ENCODE assay signal across 12 cellular contexts in the genomic region with DNA sequence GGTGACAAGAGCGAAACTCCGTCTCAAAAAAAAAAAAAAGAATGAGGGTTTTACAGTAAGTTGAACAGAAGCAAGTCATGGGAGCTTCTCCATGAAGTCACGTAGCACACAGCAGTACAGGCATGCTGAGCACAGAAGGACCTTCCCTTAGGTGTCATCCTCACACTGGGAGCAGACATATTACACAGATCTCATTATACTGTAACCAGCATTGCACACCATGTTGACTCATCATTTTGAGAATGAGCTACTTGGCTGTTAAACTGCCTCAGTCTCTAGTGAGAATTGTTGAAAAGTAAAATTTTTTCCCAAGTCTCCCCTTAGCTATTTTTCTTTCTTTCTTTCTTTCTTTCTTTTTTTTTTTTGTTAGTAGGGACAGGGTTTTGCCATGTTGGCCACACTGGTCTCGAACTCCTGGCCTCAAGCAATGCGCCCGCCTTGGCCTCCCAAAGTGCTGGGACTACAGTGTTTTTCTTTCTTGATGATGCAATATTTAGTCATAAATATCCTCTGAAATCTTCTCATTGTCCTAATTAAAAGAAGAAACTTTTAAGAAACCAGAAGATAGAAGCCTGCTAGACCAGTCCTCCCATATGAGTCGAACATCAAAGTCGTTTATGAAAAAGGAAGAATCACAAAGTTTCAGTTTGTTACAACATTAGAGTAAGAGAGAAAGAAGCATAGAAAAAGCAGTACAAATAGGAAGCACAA. TPM values are rescaled to one million over a fixed set of nuclear protein-coding genes. Genes with fewer than 3 reads are reported as not detected.
DNase-seq lines count a peak whose midpoint lies in the region; ATAC-seq and TF ChIP-seq lines count a peak whose summit lies in the region.
"Had no signal": no experiment of that assay in that cellular context is flagged by ENCODE, and none has a peak within 500 bp of the region (broad histone marks: within the 10 kb centered on the region; RNA-seq: fewer than 3 reads in every experiment).

No MANE protein-coding gene starts in this region.

- peaks cover 19% of the 10 kb centered on the region for H3K4me1 Mint-ChIP-seq in activated CD4-positive, alpha-beta T cell treated with anti-CD3 and anti-CD28 coated beads, Interleukin-2, amount 10 ng/mL, durations not matched to agents 24 days and 14 days

- peak overlapping the region in 16 of 21 experiments; percentile 27 to 86 (median 76) for H3K27ac ChIP-seq in skin epidermis
- H3K27ac ChIP-seq: esophagus muscularis mucosa had no signal

- DNase-seq in activated CD4-positive, alpha-beta T cell treated with anti-CD3 and anti-CD28 coated beads, Interleukin-2, amount 10 ng/mL, durations not matched to agents 24 days and 14 days = no peak
- DNase-seq in activated CD4-positive, alpha-beta T cell treated with anti-CD3 and anti-CD28 coated beads, Interleukin-2, amount 50 U/mL, for 4 hours = no peak
- DNase-seq in OCI-M1 (lab: John Stamatoyannopoulos, UW) (peak; percentile 19), choroid plexus epithelial cell (ENCODE audit: low read depth) (peak; percentile 64), BE2C (no peak), AML-193 (lab: John Stamatoyannopoulos, UW) (no peak)
- DNase-seq: anterior cingulate cortex; NCI-H1105 treated with DMSO at 0.1 percent for 48 hours; NK-92 treated with Interleukin-12 subunit alpha and Interleukin-12 subunit beta, amount 100 ng/mL, for 24 hours had no signal

- intact Hi-C loops in activated CD4-positive, alpha-beta T cell treated with anti-CD3 and anti-CD28 coated beads, Interleukin-2, amount 10 ng/mL, durations not matched to agents 24 days and 14 days (cut with micrococcal nuclease) = no loop called here

- H3K4me3 ChIP-seq in choroid plexus epithelial cell (ENCODE audit: low read depth, low read length) (no peak overlapping the region), skin epidermis (no peak overlapping the region), BE2C (ENCODE audit: low read depth, low read length) (no peak overlapping the region)
- H3K4me3 ChIP-seq: esophagus muscularis mucosa had no signal

- H3K27me3 Mint-ChIP-seq in activated CD4-positive, alpha-beta T cell treated with anti-CD3 and anti-CD28 coated beads, Interleukin-2, amount 10 ng/mL, durations not matched to agents 24 days and 14 days = no peaks in the 10 kb centered on the region

- no peaks in the 10 kb centered on the region for H3K9me3 Mint-ChIP-seq in activated CD4-positive, alpha-beta T cell treated with anti-CD3 and anti-CD28 coated beads, Interleukin-2, amount 10 ng/mL, durations not matched to agents 24 days and 14 days

- no peaks in the 10 kb centered on the region for H3K36me3 Mint-ChIP-seq in activated CD4-positive, alpha-beta T cell treated with anti-CD3 and anti-CD28 coated beads, Interleukin-2, amount 10 ng/mL, durations not matched to agents 24 days and 14 days (ENCODE audit: low read depth)

- H3K4me3 Mint-ChIP-seq in activated CD4-positive, alpha-beta T cell treated with anti-CD3 and anti-CD28 coated beads, Interleukin-2, amount 10 ng/mL, durations not matched to agents 24 days and 14 days = no peak overlapping the region

- no peaks in the 10 kb centered on the region for H3K36me3 ChIP-seq in BE2C
- H3K36me3 ChIP-seq: esophagus muscularis mucosa had no signal

- TF ChIP-seq CTCF in choroid plexus epithelial cell (conservative IDR thresholded peaks at IDR 0.05; ENCODE audit: low read depth, low read length) = no peak
- no peak for TF ChIP-seq CTCF in BE2C (IDR thresholded peaks at IDR 0.05; ENCODE audit: low read depth, low read length)

- H3K27ac Mint-ChIP-seq in activated CD4-positive, alpha-beta T cell treated with anti-CD3 and anti-CD28 coated beads, Interleukin-2, amount 10 ng/mL, durations not matched to agents 24 days and 14 days = peak overlapping the region; percentile 58

- H3K4me1 ChIP-seq in BE2C = peaks cover 13% of the 10 kb centered on the region

- ATAC-seq in GM21381 (IDR thresholded peaks at IDR 0.05; ENCODE audit: unreplicated experiment) = no peak

- no peaks in the 10 kb centered on the region for H3K27me3 ChIP-seq in BE2C
- H3K27me3 ChIP-seq: esophagus muscularis mucosa had no signal

- H3K9me3 ChIP-seq in BE2C = no peaks in the 10 kb centered on the region
- H3K9me3 ChIP-seq: esophagus muscularis mucosa had no signal

RNA-seq across cellular contexts. Expression of gene PPP1CB, which starts 37.9 kb away (rescaled TPM):
- 246 and 251 TPM in 2 replicates for total RNA-seq in activated CD4-positive, alpha-beta T cell treated with anti-CD3 and anti-CD28 coated beads, Interleukin-2, amount 10 ng/mL, durations not matched to agents 24 days and 14 days
- polyA plus RNA-seq in BE2C (2012; ENCODE audit: insufficient read depth, insufficient read length, low read depth) = 91.1 TPM

Comparison
In these comparisons a context has a peak if more than half of its experiments do, and no peak if none do; other contexts are left out.
1. DNase-seq: peak in OCI-M1 (single experiment) and choroid plexus epithelial cell (single experiment); none in activated CD4-positive, alpha-beta T cell treated with anti-CD3 and anti-CD28 coated beads, Interleukin-2, amount 10 ng/mL, durations not matched to agents 24 days and 14 days (single experiment), activated CD4-positive, alpha-beta T cell treated with anti-CD3 and anti-CD28 coated beads, Interleukin-2, amount 50 U/mL, for 4 hours (0 of 2), BE2C (single experiment) and AML-193 (0 of 2).